8 cellular contexts compared by ENCODE assay signal in the genomic region with DNA sequence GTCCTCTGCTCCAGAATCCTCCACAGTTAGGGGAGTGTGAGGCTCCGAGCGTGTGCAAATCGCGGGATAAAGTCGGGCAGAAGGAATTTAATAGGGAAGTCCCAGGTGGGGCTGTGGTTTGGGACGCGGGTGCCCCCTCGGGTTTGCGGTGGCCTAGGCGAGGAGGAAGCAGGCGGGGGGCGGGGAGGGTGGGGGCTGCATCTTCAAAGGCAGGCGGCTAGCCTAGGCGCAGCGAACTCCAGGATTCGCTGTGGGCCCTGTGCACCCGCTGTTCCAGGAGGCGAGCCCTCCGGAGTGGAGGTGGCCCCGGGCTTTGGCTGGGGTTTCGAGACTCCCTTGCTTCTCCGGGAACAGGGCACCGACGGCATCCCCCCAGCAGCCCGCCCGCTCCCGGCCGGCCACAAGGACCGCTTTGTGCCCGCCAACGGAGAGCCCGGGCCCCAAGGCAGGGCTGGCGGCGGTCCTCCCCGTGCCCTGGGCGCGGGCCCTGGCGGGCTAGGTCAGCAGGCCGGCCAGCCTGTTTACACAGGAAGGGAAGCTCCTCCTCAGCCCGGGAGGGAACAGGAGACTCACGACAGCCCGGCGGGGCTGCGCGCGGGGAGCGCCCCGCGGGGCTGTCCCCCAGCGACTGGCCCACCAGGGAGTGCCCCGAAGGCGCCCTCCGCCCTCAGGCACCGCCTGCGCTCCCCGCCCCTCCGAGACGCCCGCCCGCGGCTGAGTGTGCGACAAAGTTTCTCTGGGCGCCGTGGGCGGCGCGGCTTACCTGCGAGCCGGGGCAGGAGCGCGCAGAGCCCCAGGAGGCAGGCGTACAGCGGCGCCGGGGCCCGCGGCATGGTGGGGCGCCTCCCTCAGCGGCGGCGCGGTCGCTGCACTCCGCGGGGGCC. TPM values are rescaled to one million over a fixed set of nuclear protein-coding genes. Genes with fewer than 3 reads are reported as not detected.
DNase-seq lines count a peak whose midpoint lies in the region; ATAC-seq and TF ChIP-seq lines count a peak whose summit lies in the region.

No MANE protein-coding gene starts in this region.

- ATAC-seq in GM18498 (IDR thresholded peaks at IDR 0.05; ENCODE audit: unreplicated experiment) (peak; percentile 59), HG03064 (IDR thresholded peaks at IDR 0.05; ENCODE audit: low read depth, unreplicated experiment) (peak; percentile 31), left colon (peak; percentile 79)

- DNase-seq in 8988T (peak; percentile 51), cardiac fibroblast (ENCODE audit: low read depth in 2 of 2) (peak; percentile 54 to 57), left colon (peak; percentile 68 to 74), NAMALWA (ENCODE audit: low spot score) (no peak)
- DNase-seq in T-helper 2 cell treated with Interferon-gamma antibody and Interleukin-4, amounts not matched to agents 5 μg/mL and 100 μg/mL, for 36 hours (ENCODE audit: low spot score) = peak; percentile 28
- peak; percentile 16 for DNase-seq in stimulated activated CD4-positive, alpha-beta T cell treated with anti-CD3 and anti-CD28 coated beads, Interleukin-1b, Interleukin-23, amount 100 ng/mL, for 48 hours

- no peaks in the 10 kb centered on the region for H3K4me1 Mint-ChIP-seq in T-helper 2 cell treated with Interferon-gamma antibody and Interleukin-4, amounts not matched to agents 5 μg/mL and 100 μg/mL, for 36 hours (ENCODE audit: low read depth)

- H3K9me3 Mint-ChIP-seq in T-helper 2 cell treated with Interferon-gamma antibody and Interleukin-4, amounts not matched to agents 5 μg/mL and 100 μg/mL, for 36 hours = no peaks in the 10 kb centered on the region

- H3K4me3 Mint-ChIP-seq in T-helper 2 cell treated with Interferon-gamma antibody and Interleukin-4, amounts not matched to agents 5 μg/mL and 100 μg/mL, for 36 hours = peak overlapping the region; percentile 37

- peak overlapping the region; percentile 67 to 72 for H3K4me3 ChIP-seq in cardiac fibroblast (replicated peaks in 1 of 2; ENCODE audit: low read depth in 2 of 2, low read length in 2 of 2)

- TF ChIP-seq CTCF in cardiac fibroblast (IDR thresholded peaks at IDR 0.05; ENCODE audit: low read depth, low read length) = no peak

- intact Hi-C loops in left colon (cut with DNase I, micrococcal nuclease) = no loop called here

- H3K36me3 Mint-ChIP-seq in T-helper 2 cell treated with Interferon-gamma antibody and Interleukin-4, amounts not matched to agents 5 μg/mL and 100 μg/mL, for 36 hours (ENCODE audit: low read depth) = no peaks in the 10 kb centered on the region

- peaks cover 66% of the 10 kb centered on the region for H3K27me3 Mint-ChIP-seq in T-helper 2 cell treated with Interferon-gamma antibody and Interleukin-4, amounts not matched to agents 5 μg/mL and 100 μg/mL, for 36 hours (ENCODE audit: low read depth)

- no peak overlapping the region for H3K27ac Mint-ChIP-seq in T-helper 2 cell treated with Interferon-gamma antibody and Interleukin-4, amounts not matched to agents 5 μg/mL and 100 μg/mL, for 36 hours

RNA-seq across cellular contexts. Expression of a gene that starts 0.8 kb away (rescaled TPM):
- 100 to 1,000 TPM in 1 of 2 donors, 10 to 100 TPM in 1; 93.0 to 103 TPM for total RNA-seq in left colon

RNA-seq across cellular contexts. Expression of a gene that starts 48.1 kb away (rescaled TPM):
- total RNA-seq in left colon = 1,000 to 10,000 TPM; 1,001 to 1,021 TPM
